Comparison of ENCODE assay signal across 14 cellular contexts in the genomic region with DNA sequence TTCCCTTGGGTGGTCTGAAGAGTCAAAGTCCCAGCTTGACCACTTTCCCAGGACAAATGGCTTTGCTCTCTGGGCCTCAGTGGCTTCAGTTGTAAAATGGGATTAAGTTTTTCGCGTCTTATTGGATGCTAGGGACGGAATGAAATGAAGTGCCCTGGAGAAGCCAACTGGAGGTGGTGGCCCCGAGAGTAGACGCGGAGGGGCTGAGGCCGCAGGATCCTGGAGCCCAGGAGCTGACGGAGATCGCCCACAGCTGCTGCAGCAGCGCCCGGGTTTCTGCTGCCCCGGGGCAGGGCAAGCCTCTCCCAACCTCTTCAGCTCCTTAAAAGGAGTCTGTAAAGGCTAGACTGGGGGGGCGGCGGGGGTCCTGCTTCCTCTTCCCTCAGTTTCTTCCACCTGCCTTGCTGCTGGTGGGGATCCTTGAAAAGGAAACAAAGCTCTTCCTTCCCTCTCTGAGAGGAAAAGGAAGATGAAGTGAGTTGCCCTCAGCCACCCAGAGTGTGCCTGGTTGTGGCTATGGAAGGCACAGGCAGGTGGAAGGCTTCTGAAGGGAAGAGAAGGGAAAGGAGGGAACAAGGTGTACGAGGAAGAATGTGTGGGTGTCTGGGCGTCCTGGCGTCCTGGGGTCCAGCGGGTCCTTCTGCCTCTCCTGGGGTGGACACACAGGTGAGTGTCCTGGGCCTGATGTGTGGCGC. TPM values are rescaled to one million over a fixed set of nuclear protein-coding genes. Genes with fewer than 3 reads are reported as not detected.
A peak's percentile ranks its signal among the peaks of the same experiment; 100 is the strongest.
DNase-seq lines count a peak whose midpoint lies in the region; ATAC-seq and TF ChIP-seq lines count a peak whose summit lies in the region.
"Had no signal": no experiment of that assay in that cellular context is flagged by ENCODE, and none has a peak within 500 bp of the region (broad histone marks: within the 10 kb centered on the region; RNA-seq: fewer than 3 reads in every experiment).

No MANE protein-coding gene starts in this region.

- peak overlapping the region in 1 of 2 donors; percentile 83 for H3K4me3 Mint-ChIP-seq in CD14-positive monocyte

- H3K36me3 ChIP-seq in HUES48 (ENCODE audit: control insufficient read depth, insufficient read depth, low read length), result no peaks in the 10 kb centered on the region
- H3K36me3 ChIP-seq in mammary epithelial cell (ENCODE audit: insufficient read depth, low read length), result peaks cover 5% of the 10 kb centered on the region
- H3K36me3 ChIP-seq in skeletal muscle satellite cell (ENCODE audit: insufficient read depth, low read length), result no peaks in the 10 kb centered on the region

- TF ChIP-seq CTCF in mammary epithelial cell (conservative IDR thresholded peaks at IDR 0.05 in 1 of 2, IDR thresholded peaks at IDR 0.05 in 1 of 2; ENCODE audit: extremely low read depth in 1 of 2, insufficient read depth in 1 of 2, low read depth in 1 of 2, low read length in 2 of 2) (no peak), CD14-positive monocyte (IDR thresholded peaks at IDR 0.05) (no peak)

- BruUV-seq in mammary epithelial cell (replicated peaks; lab: Mats Ljungman, UMichigan), result no TSS peak

- no peaks in the 10 kb centered on the region for H4K20me1 ChIP-seq in mammary epithelial cell (ENCODE audit: insufficient read depth, low read length)

- H3K36me3 Mint-ChIP-seq in CD14-positive monocyte, result peaks cover 3% of the 10 kb centered on the region in 2 donors

- H3K27ac Mint-ChIP-seq in CD14-positive monocyte, result no peak overlapping the region

- no peak overlapping the region for H2AFZ ChIP-seq in mammary epithelial cell (ENCODE audit: low read depth, low read length)

- H3K4me1 Mint-ChIP-seq in CD14-positive monocyte, result peaks cover 9% of the 10 kb centered on the region

- H3K9ac ChIP-seq in HUES48 (ENCODE audit: low read depth, low read length) (no peak overlapping the region), mammary epithelial cell (ENCODE audit: insufficient read depth, low read length) (peak overlapping the region; percentile 21), skeletal muscle satellite cell (ENCODE audit: low read depth, low read length) (peak overlapping the region; percentile 71)
- H3K9ac ChIP-seq: SK-N-SH had no signal

- peaks cover 41% of the 10 kb centered on the region for H3K79me2 ChIP-seq in mammary epithelial cell (ENCODE audit: insufficient read depth, low read length)

- peak; percentile 55 for DNase-seq in mammary epithelial cell
- peak; percentile 25 for DNase-seq in iPS-NIHi11 (ENCODE audit: low spot score)
- DNase-seq in stimulated activated CD4-positive, alpha-beta T cell treated with anti-CD3 and anti-CD28 coated beads, Interleukin-2, amount 100 ng/mL, for 24 hours, result no peak
- no peak for DNase-seq in activated CD4-positive, alpha-beta T cell treated with anti-CD3 and anti-CD28 coated beads, Interleukin-2, amount 50 U/mL, for 48 hours
- DNase-seq in CD14-positive monocyte (ENCODE audit: low spot score), result no peak
- DNase-seq: activated effector memory CD4-positive, alpha-beta T cell treated with anti-CD3 and anti-CD28 coated beads, Interleukin-2, amount 50 U/mL, for 16 hours; cortex of kidney; head of caudate nucleus; mucosa of descending colon; NCI-H1694 treated with DMSO at 0.1 percent for 48 hours; SK-N-SH had no signal

- intact Hi-C loops in mammary epithelial cell (cut with micrococcal nuclease) (loop anchor here (5.0 kb wide), 1 partner anchor 78 kb away; the partner anchor contains the start of gene HDGFL3), CD14-positive monocyte (cut with micrococcal nuclease) (no loop called here)

- in situ Hi-C loops in mammary epithelial cell (cut with MboI; ENCODE audit: low sequenced_read_pairs in 2 of 2), result loop anchor here (10.0 kb wide), 1 partner anchor 89 kb away; no protein-coding TSS in a partner anchor

- peak overlapping the region; percentile 71 for H3K4me2 ChIP-seq in mammary epithelial cell (ENCODE audit: insufficient read depth, low read depth, low read length)
- peak overlapping the region; percentile 77 for H3K4me2 ChIP-seq in skeletal muscle satellite cell (ENCODE audit: low read length)

- H3K4me3 ChIP-seq in HUES48 (ENCODE audit: low read depth, low read length), result peak overlapping the region; percentile 56
- peak overlapping the region in 2 of 3 experiments; percentile 62 to 95 for H3K4me3 ChIP-seq in mammary epithelial cell (replicated peaks in 1 of 3; ENCODE audit: insufficient read depth in 1 of 3, low read depth in 2 of 3, low read length in 3 of 3)
- peak overlapping the region; percentile 81 for H3K4me3 ChIP-seq in skeletal muscle satellite cell (ENCODE audit: low read length)
- H3K4me3 ChIP-seq: mucosa of descending colon had no signal

- peaks cover 0 to 15% (median 3%) of the 10 kb centered on the region in 7 donors for H3K9me3 Mint-ChIP-seq in CD14-positive monocyte

- no peak for TF ChIP-seq POLR2A in GM18505 (IDR thresholded peaks at IDR 0.05; ENCODE audit: borderline replicate concordance, extremely low read depth, insufficient read depth, insufficient read length)

- peaks cover 70 to 82% (median 73%) of the 10 kb centered on the region in 3 donors for H3K27me3 Mint-ChIP-seq in CD14-positive monocyte (ENCODE audit: low read depth in 3 of 3)

- H3K27ac ChIP-seq in HUES48 (ENCODE audit: low read depth, low read length) (no peak overlapping the region), mammary epithelial cell (ENCODE audit: insufficient read depth, low read depth, low read length) (peak overlapping the region; percentile 88)

- dilution Hi-C loops in mammary epithelial cell (cut with HindIII; ENCODE audit: low sequenced_read_pairs), result no loop called here

- H3K4me1 ChIP-seq in HUES48 (ENCODE audit: control insufficient read depth, insufficient read depth, low read length) (no peaks in the 10 kb centered on the region; the same call in 1 of the 2 replicates), mammary epithelial cell (ENCODE audit: insufficient read depth, low read length) (peaks cover 66% of the 10 kb centered on the region), skeletal muscle satellite cell (ENCODE audit: control insufficient read depth, insufficient read depth, low read length) (peaks cover 62% of the 10 kb centered on the region)

- ATAC-seq in GM18505 (IDR thresholded peaks at IDR 0.05; ENCODE audit: unreplicated experiment), result no peak
- ATAC-seq: mucosa of descending colon had no signal

- peaks cover 71% of the 10 kb centered on the region for H3K27me3 ChIP-seq in HUES48 (ENCODE audit: control insufficient read depth, insufficient read depth, low read length)
- H3K27me3 ChIP-seq in mammary epithelial cell (ENCODE audit: insufficient read depth, low read length), result no peaks in the 10 kb centered on the region
- H3K27me3 ChIP-seq in skeletal muscle satellite cell (ENCODE audit: control insufficient read depth, insufficient read depth, low read length), result no peaks in the 10 kb centered on the region

- CTCF ChIA-PET in mammary epithelial cell (lab: Charles Lee; ENCODE audit: low non-redundant PET), result interaction anchor here (0.6 to 0.7 kb wide), 3 partner anchors 26 to 81 kb away, joined by 3 to 8 read pairs (median 5); no protein-coding TSS in a partner anchor

- H3K9me3 ChIP-seq in HUES48 (ENCODE audit: control insufficient read depth, insufficient read depth, low read length), result no peaks in the 10 kb centered on the region
- no peaks in the 10 kb centered on the region for H3K9me3 ChIP-seq in mammary epithelial cell (replicated peaks; ENCODE audit: insufficient read depth, low read length)
- H3K9me3 ChIP-seq in skeletal muscle satellite cell (replicated peaks; ENCODE audit: low read length), result no peaks in the 10 kb centered on the region
- H3K9me3 ChIP-seq: mucosa of descending colon, SK-N-SH had no signal

- WGBS in mammary epithelial cell (ENCODE audit: low coverage, missing lambda C conversion rate), result 93% methylated on average over 15 of the region's 19 CpGs

RNA-seq across cellular contexts. Expression of gene BNC1, which starts 1.0 kb away (rescaled TPM):
- total RNA-seq in mammary epithelial cell, result 100 to 1,000 TPM in 1 of 2 donors, 10 to 100 TPM in 1; 66.2 to 108 TPM
- 103 TPM for polyA plus RNA-seq in mammary epithelial cell
- polyA minus RNA-seq in mammary epithelial cell, result 179 TPM
- 3.7 and 5.8 TPM in 2 replicates for total RNA-seq in skeletal muscle satellite cell (2012; rRNA removed)
- not detected for polyA plus RNA-seq in CD14-positive monocyte
- polyA plus RNA-seq: SK-N-SH had no signal

Comparison
In these comparisons a context has a peak if more than half of its experiments do, and no peak if none do; other contexts are left out.
1. DNase-seq: peak in mammary epithelial cell (single experiment) and iPS-NIHi11 (single experiment); none in stimulated activated CD4-positive, alpha-beta T cell treated with anti-CD3 and anti-CD28 coated beads, Interleukin-2, amount 100 ng/mL, for 24 hours (0 of 2), activated CD4-positive, alpha-beta T cell treated with anti-CD3 and anti-CD28 coated beads, Interleukin-2, amount 50 U/mL, for 48 hours (0 of 2) and CD14-positive monocyte (single experiment).
2. RNA of gene BNC1, which starts 1.0 kb away (polyA plus RNA-seq): 103 TPM in mammary epithelial cell (single experiment); not detected in CD14-positive monocyte; every median in the first group is over 100 times any median in the second.
3. Peak in every context shown above with its lines, with median percentiles within 50 percentile points of each other: H3K4me3 ChIP-seq.